ENCODE assay signal across 1 cellular context in the genomic region with DNA sequence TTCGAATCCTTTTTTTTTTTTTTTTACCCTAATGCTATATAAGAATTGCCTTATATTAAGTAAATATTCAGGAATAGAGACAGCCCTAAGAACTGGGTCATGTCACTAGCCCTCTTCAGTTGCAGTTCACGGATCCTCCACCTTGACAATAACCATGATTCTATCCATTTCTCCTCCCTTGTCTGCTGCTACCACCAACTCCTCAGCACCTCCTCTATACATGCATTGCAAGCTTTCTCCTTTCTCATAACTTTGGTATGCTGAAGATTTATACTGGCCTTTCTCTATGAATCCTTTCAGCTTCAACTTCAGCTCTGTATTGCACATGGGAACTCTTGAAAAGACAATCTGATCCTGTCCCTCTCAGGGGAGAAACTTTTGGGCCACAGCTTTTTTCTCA.
TF ChIP-seq lines count a peak whose summit lies in the region.

No MANE protein-coding gene starts in this region.

TF ChIP-seq in HepG2, 621 proteins besides CTCF, POLR2A, EP300 and RAD21 (continued from another document):
- TF ChIP-seq, protein P1, sequence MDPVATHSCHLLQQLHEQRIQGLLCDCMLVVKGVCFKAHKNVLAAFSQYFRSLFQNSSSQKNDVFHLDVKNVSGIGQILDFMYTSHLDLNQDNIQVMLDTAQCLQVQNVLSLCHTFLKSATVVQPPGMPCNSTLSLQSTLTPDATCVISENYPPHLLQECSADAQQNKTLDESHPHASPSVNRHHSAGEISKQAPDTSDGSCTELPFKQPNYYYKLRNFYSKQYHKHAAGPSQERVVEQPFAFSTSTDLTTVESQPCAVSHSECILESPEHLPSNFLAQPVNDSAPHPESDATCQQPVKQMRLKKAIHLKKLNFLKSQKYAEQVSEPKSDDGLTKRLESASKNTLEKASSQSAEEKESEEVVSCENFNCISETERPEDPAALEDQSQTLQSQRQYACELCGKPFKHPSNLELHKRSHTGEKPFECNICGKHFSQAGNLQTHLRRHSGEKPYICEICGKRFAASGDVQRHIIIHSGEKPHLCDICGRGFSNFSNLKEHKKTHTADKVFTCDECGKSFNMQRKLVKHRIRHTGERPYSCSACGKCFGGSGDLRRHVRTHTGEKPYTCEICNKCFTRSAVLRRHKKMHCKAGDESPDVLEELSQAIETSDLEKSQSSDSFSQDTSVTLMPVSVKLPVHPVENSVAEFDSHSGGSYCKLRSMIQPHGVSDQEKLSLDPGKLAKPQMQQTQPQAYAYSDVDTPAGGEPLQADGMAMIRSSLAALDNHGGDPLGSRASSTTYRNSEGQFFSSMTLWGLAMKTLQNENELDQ (CRISPR knock-in tag; IDR thresholded peaks at IDR 0.05; ENCODE audit: borderline replicate concordance) = no peak
- no peak for TF ChIP-seq SKI (IDR thresholded peaks at IDR 0.05; ENCODE audit: partially characterized antibody)
- no peak for TF ChIP-seq MTF2 (CRISPR knock-in tag; IDR thresholded peaks at IDR 0.05; ENCODE audit: borderline replicate concordance)
- TF ChIP-seq, protein P2, sequence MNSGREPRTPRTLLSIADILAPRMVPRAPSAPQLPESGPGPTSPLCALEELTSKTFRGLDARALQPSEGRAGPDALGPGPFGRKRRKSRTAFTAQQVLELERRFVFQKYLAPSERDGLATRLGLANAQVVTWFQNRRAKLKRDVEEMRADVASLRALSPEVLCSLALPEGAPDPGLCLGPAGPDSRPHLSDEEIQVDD (CRISPR knock-in tag; IDR thresholded peaks at IDR 0.05; ENCODE audit: borderline replicate concordance) = no peak
- TF ChIP-seq IKZF1 (IDR thresholded peaks at IDR 0.05) = no peak
- no peak for TF ChIP-seq ZNF484 (CRISPR knock-in tag; IDR thresholded peaks at IDR 0.05; ENCODE audit: borderline replicate concordance, low read depth)
